Comparison of ENCODE assay signal across 8 cellular contexts in the genomic region with DNA sequence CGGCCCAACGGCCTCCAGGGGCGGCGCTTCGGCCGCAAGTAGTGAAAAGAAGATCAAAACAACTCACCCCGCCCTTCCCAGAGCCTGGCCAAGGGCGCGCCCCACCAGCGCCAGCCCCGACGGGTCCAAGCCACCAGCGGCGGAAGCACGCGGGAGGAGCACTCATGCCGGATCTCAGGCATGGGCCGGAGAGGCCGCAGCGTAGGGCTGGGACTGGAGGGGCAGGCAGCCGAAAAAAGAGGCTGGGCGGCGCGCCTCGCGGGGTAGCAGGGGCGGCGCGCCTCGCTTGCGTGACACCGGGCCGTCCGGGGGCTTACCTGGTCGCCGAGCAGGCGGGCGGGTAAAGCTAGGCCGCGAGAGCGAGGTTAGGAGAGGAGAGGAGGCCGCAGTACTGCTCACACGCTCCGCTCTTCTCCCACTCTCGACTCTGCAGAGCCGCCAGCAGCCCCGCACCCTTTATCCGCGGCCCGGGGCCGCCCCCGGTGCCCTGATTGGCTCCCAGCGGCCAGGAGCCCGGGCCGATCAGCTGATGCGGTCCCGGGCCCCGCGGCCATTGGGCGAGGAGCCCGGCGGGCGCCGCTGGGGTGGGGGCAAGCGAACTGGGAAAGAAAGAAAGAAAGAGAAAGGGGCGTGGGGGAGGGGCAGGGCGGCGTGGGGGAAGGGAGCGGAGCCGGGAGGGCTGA.
A peak's percentile ranks its signal among the peaks of the same experiment; 100 is the strongest.
DNase-seq lines count a peak whose midpoint lies in the region; ATAC-seq and TF ChIP-seq lines count a peak whose summit lies in the region.

A gene (minus strand): TSS at position 429 of the 683 bp plus-strand sequence. CDS start 3,053 bp downstream, outside the sequence.

- ATAC-seq in GM19025 (IDR thresholded peaks at IDR 0.05; ENCODE audit: low read depth, unreplicated experiment) (peak; percentile 71), HG03280 (IDR thresholded peaks at IDR 0.05; ENCODE audit: unreplicated experiment) (peak; percentile 75)

- H3K27ac ChIP-seq in cingulate gyrus (ENCODE audit: low read depth, low read length) = peak within 1 kb of the TSS; percentile 89

- TF ChIP-seq CTCF in AG09309 (IDR thresholded peaks at IDR 0.05; ENCODE audit: control insufficient read depth, insufficient read depth, low read depth, low read length, missing control alignments) = no peak

- peak within 1 kb of the TSS; percentile 82 for H3K4me3 ChIP-seq in AG09309 (ENCODE audit: control insufficient read depth, low read depth, low read length)

- DNase-seq in AG09309 (ENCODE audit: low read depth) (peak; percentile 73), NCI-H226 (peak; percentile 91), kidney tubule cell (ENCODE audit: low spot score) (peak; percentile 94)
- peak; percentile 59 for DNase-seq in activated CD4-positive, alpha-beta T cell treated with anti-CD3 and anti-CD28 coated beads for 1 hour
- DNase-seq in stimulated activated CD4-positive, alpha-beta T cell treated with anti-CD3 and anti-CD28 coated beads, Interleukin-1b, Interleukin-23, amount 100 ng/mL, for 1 hour (ENCODE audit: low read depth in 2 of 2) = peak; percentile 36 to 39

Comparison
In these comparisons a context has a peak if more than half of its experiments do, and no peak if none do; other contexts are left out.
1. Peak in every context shown above with its lines: DNase-seq, ATAC-seq, H3K4me3 ChIP-seq and H3K27ac ChIP-seq.
2. DNase-seq: peak in every context shown above with its lines; median percentile 94 in kidney tubule cell; 91 in NCI-H226; 73 in AG09309; 59 in activated CD4-positive, alpha-beta T cell treated with anti-CD3 and anti-CD28 coated beads for 1 hour; 38 in stimulated activated CD4-positive, alpha-beta T cell treated with anti-CD3 and anti-CD28 coated beads, Interleukin-1b, Interleukin-23, amount 100 ng/mL, for 1 hour.